In genomic region chrX:74211911-74212310, GRCh38 we compare ENCODE assay signal across 13 cellular contexts.
A peak's percentile ranks its signal among the peaks of the same experiment; 100 is the strongest.
DNase-seq lines count a peak whose midpoint lies in the region; ATAC-seq, FAIRE-seq and TF ChIP-seq lines count a peak whose summit lies in the region.
"Had no signal": no experiment of that assay in that cellular context is flagged by ENCODE, and none has a peak within 500 bp of the region (broad histone marks: within the 10 kb centered on the region; RNA-seq: fewer than 3 reads in every experiment).

No MANE protein-coding gene starts in this region.

- no peak overlapping the region for H3K4me3 Mint-ChIP-seq in mesothelial cell of epicardium
- H3K4me3 Mint-ChIP-seq: CD8-positive, alpha-beta memory T cell; HFFc6 had no signal

- ATAC-seq in GM21447 (IDR thresholded peaks at IDR 0.05; ENCODE audit: unreplicated experiment), result no peak
- ATAC-seq in HG03354 (IDR thresholded peaks at IDR 0.05; ENCODE audit: poor library complexity, severe bottlenecking, unreplicated experiment), result no peak
- ATAC-seq: K562 had no signal

- no peaks in the 10 kb centered on the region for H3K27me3 Mint-ChIP-seq in mesothelial cell of epicardium (ENCODE audit: low read depth)

- no peaks in the 10 kb centered on the region for H3K4me1 Mint-ChIP-seq in mesothelial cell of epicardium

- no peak overlapping the region for H3K27ac Mint-ChIP-seq in mesothelial cell of epicardium
- H3K27ac Mint-ChIP-seq: HFFc6 had no signal

- peaks cover 12% of the 10 kb centered on the region for H3K9me3 Mint-ChIP-seq in mesothelial cell of epicardium
- H3K9me3 Mint-ChIP-seq: CD8-positive, alpha-beta memory T cell; HFFc6 had no signal

- no peak for DNase-seq in D721Med (ENCODE audit: insufficient read length, low spot score)
- no peak for DNase-seq in RCC 7860 (ENCODE audit: low spot score)
- DNase-seq in frontal cortex (ENCODE audit: low spot score in 2 of 2), result no peak
- no peak for DNase-seq in mesothelial cell of epicardium (ENCODE audit: low spot score in 2 of 2, unreplicated experiment in 2 of 2)
- no peak for DNase-seq in GM20000 (ENCODE audit: low spot score)
- DNase-seq: AML-193; Caco-2; CD8-positive, alpha-beta memory T cell; DMS53; HFFc6 had no signal

- no peak for TF ChIP-seq CTCF in D721Med (IDR thresholded peaks at IDR 0.05; ENCODE audit: insufficient read depth, missing control alignments)
- no peak for TF ChIP-seq CTCF in mesothelial cell of epicardium (IDR thresholded peaks at IDR 0.05; ENCODE audit: unreplicated experiment)
- no peak for TF ChIP-seq CTCF in GM20000 (IDR thresholded peaks at IDR 0.05; ENCODE audit: extremely low read depth, missing control alignments)

- peaks cover 42% of the 10 kb centered on the region for H3K36me3 Mint-ChIP-seq in mesothelial cell of epicardium

- peak; percentile 21 for FAIRE-seq in D721Med (lab: Jason Lieb, UNC)
- FAIRE-seq in RCC 7860 (lab: Jason Lieb, UNC), result peak; percentile 71
- peak; percentile 82 for FAIRE-seq in frontal cortex (lab: Jason Lieb, UNC)
- FAIRE-seq: K562 had no signal
